Comparison of ENCODE assay signal across 32 cellular contexts in the genomic region with DNA sequence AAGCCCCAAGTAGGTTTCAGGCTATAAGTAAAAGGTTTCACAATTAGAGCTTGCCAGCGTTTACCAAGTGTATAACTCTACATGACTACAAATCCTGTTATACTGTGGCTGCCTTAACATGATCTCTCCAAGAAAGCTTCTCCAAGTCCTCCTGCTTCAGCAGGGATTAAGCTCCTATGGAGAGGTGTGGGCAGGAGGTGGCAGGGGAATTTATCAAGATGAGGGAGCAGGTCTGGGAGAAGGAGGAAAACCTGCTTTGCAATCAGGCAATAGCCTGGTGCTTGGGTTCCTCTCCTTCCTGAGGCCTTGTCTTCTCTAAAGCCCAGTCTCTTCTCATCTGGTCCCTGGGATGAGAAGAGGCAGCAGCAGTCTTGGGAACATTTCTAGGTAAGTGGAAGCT.
"Had no signal": no experiment of that assay in that cellular context is flagged by ENCODE, and none has a peak within 500 bp of the region (broad histone marks: within the 10 kb centered on the region; RNA-seq: fewer than 3 reads in every experiment).

No MANE protein-coding gene starts in this region.

- DNase-seq: Kasumi-1, KG1, MG63, NCI-H1048, NCI-H1092 treated with DMSO at 0.1 percent for 48 hours, NCI-H1105 treated with DMSO at 0.1 percent for 48 hours, NCI-H1417, NCI-H1436, NCI-H146, NCI-H1694, NCI-H187, NCI-H1930, NCI-H2029 treated with DMSO at 0.1 percent for 48 hours, NCI-H2081 treated with DMSO at 0.1 percent for 48 hours, NCI-H2107, NCI-H2171, NCI-H226, NCI-H446 treated with DMSO at 0.1 percent for 48 hours, NCI-H510A, NCI-H524, NCI-H526, NCI-H69, NCI-H748 treated with DMSO at 0.1 percent for 48 hours, OCI-M1, PC-3, Peyer's patch, Right ventricle myocardium superior, RPMI8226, SHP77 treated with DMSO at 0.1 percent for 48 hours, SK-N-SH, SW 1271 had no signal

- H3K4me2 ChIP-seq: SK-N-SH had no signal

- H3K9ac ChIP-seq: SK-N-SH had no signal

- H3K4me3 ChIP-seq: MG63, Peyer's patch, SJSA1 had no signal

- ATAC-seq: PC-3 had no signal

- H3K27me3 ChIP-seq: Peyer's patch, SJSA1 had no signal

- H3K9me3 ChIP-seq: MG63, Peyer's patch, SJSA1, SK-N-SH had no signal

- H3K36me3 ChIP-seq: MG63, Peyer's patch had no signal

- H3K27ac ChIP-seq: Peyer's patch, SJSA1 had no signal
